In the genomic region with DNA sequence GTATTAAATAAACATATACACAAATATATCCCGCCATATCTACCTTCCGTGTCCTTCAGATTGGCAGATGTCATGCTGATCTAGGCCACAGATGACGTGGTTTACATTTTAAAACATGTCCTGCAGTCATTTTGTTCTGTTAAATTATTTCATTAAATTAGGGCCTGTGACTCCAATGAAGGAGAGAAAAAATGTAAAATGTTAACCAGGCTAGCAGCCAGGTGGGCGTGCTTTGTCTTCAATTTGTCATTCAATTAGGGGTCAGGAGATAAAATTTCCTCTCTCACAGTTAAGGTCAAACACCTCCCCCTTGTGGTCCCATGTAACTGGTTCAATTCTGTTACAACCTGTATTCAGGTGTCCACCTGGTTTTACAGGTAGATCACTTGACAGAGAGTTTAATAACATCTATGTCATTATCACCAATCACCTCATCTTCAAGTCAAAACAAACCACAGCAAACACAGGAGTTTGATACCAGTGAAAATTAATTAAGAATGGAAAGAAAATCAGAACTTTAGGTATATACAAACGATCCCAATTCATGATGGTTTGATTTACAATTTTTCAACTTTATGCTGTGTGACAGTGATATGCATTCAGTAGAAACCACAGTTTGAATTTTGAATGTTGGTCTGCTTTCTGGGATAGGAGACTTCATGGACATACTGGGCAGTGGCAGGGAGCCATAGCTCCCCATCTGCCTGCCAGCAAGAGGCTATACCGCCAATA, we compare ENCODE assay signal across 8 cellular contexts.
DNase-seq lines count a peak whose midpoint lies in the region; ATAC-seq and TF ChIP-seq lines count a peak whose summit lies in the region.

No MANE protein-coding gene starts in this region.

- no peak for TF ChIP-seq POLR2A in sigmoid colon (IDR thresholded peaks at IDR 0.05)

- DNase-seq in Caki2 (ENCODE audit: low read depth), result peak; percentile 44
- peak; percentile 3 for DNase-seq in HuH-7 (ENCODE audit: low spot score)
- peak; percentile 86 for DNase-seq in NCI-H82 (lab: John Stamatoyannopoulos, UW)
- peak; percentile 54 for DNase-seq in iPS DF 6.9 (ENCODE audit: low read depth, low spot score)
- no peak for DNase-seq in GDM1 (lab: John Stamatoyannopoulos, UW)
- DNase-seq in sigmoid colon, result no peak
- no peak for DNase-seq in cardiac septum (ENCODE audit: low spot score)

- peak in 1 of 4 experiments; percentile 11 for TF ChIP-seq CTCF in sigmoid colon (IDR thresholded peaks at IDR 0.05)

- H3K4me3 ChIP-seq in iPS DF 6.9 (ENCODE audit: low read length) (no peak overlapping the region), sigmoid colon (no peak overlapping the region)

- H3K27me3 ChIP-seq in iPS DF 6.9 (ENCODE audit: control insufficient read depth, insufficient read depth, low read length) (no peaks in the 10 kb centered on the region), sigmoid colon (no peaks in the 10 kb centered on the region)

- no CpG with 5 or more reads among the region's 6 CpGs for WGBS in iPS DF 6.9 (ENCODE audit: insufficient coverage, insufficient read length)
- 71 to 81% methylated on average over 6 of the region's 6 CpGs for whole genome bisulfite sequencing in sigmoid colon, 2 donors

- H3K9me3 ChIP-seq in iPS DF 6.9 (ENCODE audit: control insufficient read depth, insufficient read depth, low read length), result no peaks in the 10 kb centered on the region
- no peaks in the 10 kb centered on the region for H3K9me3 ChIP-seq in sigmoid colon

- H3K27ac ChIP-seq in iPS DF 6.9 (ENCODE audit: low read length), result no peak overlapping the region
- H3K27ac ChIP-seq in sigmoid colon, result no peak overlapping the region

- no peaks in the 10 kb centered on the region; the same call in 1 of the 2 replicates for H3K4me1 ChIP-seq in iPS DF 6.9 (ENCODE audit: control insufficient read depth, insufficient read depth, low read length)
- H3K4me1 ChIP-seq in sigmoid colon, result no peaks in the 10 kb centered on the region

- TF ChIP-seq EP300 in sigmoid colon (IDR thresholded peaks at IDR 0.05), result no peak

- ATAC-seq in GM19023 (IDR thresholded peaks at IDR 0.05; ENCODE audit: unreplicated experiment), result no peak

- H3K36me3 ChIP-seq in iPS DF 6.9 (ENCODE audit: control insufficient read depth, insufficient read depth, low read length) (no peaks in the 10 kb centered on the region), sigmoid colon (no peaks in the 10 kb centered on the region)

- intact Hi-C loops in sigmoid colon (cut with DNase I) (no loop called here), cardiac septum (cut with DNase I) (no loop called here)

- in situ Hi-C loops in Caki2 (cut with HindIII; ENCODE audit: low pct_unique_long_range_greater_than_20kb, low sequenced_read_pairs), result no loop called here

Comparison
In these comparisons a context has a peak if more than half of its experiments do, and no peak if none do; other contexts are left out.
1. DNase-seq: peak in Caki2 (single experiment), HuH-7 (single experiment), NCI-H82 (single experiment) and iPS DF 6.9 (single experiment); none in GDM1 (single experiment), sigmoid colon (single experiment) and cardiac septum (single experiment).